In the genomic region with DNA sequence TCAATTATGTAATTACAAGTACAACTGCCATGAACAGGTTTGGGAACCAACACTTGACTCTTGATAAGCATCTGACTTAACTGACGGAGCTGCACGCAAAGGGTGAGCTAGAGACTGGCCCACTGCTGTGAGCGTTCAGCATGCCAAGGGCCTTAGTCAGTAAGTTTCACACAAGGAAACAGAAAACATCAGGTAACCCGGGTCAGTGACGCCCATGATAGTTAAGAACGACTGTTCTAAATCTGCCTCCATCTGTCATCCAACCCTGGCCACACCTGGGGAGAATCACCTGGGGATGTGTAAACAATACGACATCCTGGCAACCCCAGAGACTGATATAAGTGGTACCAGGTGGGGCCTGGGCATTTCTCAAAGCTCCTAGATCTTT, we compare ENCODE assay signal across 1 cellular context.
TF ChIP-seq lines count a peak whose summit lies in the region.

No MANE protein-coding gene starts in this region.

TF ChIP-seq in HepG2, 621 proteins besides CTCF, POLR2A, EP300 and RAD21 (continued from another document):
- TF ChIP-seq, protein P1, sequence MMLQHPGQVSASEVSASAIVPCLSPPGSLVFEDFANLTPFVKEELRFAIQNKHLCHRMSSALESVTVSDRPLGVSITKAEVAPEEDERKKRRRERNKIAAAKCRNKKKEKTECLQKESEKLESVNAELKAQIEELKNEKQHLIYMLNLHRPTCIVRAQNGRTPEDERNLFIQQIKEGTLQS (CRISPR knock-in tag; IDR thresholded peaks at IDR 0.05): no peak
- TF ChIP-seq ZNF274 (CRISPR knock-in tag; IDR thresholded peaks at IDR 0.05) (no peak), ZFP62 (CRISPR knock-in tag; IDR thresholded peaks at IDR 0.05) (no peak), ZNF451 (CRISPR knock-in tag; IDR thresholded peaks at IDR 0.05) (no peak), HDAC2 (CRISPR knock-in tag; IDR thresholded peaks at IDR 0.05) (no peak), ZNF883 (CRISPR knock-in tag; IDR thresholded peaks at IDR 0.05; ENCODE audit: not compliant biosample characterization) (peak; percentile 6), NCOA2 (CRISPR knock-in tag; IDR thresholded peaks at IDR 0.05) (no peak), MTA1 (CRISPR knock-in tag; IDR thresholded peaks at IDR 0.05; ENCODE audit: borderline replicate concordance) (no peak), ATF1 (CRISPR knock-in tag; IDR thresholded peaks at IDR 0.05) (no peak), ZNF30 (CRISPR knock-in tag; IDR thresholded peaks at IDR 0.05) (no peak), CBX2 (IDR thresholded peaks at IDR 0.05; ENCODE audit: low read depth, low read length) (no peak), CBX2 (CRISPR knock-in tag; IDR thresholded peaks at IDR 0.05; ENCODE audit: low read depth) (no peak), SATB2 (CRISPR knock-in tag; IDR thresholded peaks at IDR 0.05) (no peak), SKI (IDR thresholded peaks at IDR 0.05; ENCODE audit: partially characterized antibody) (no peak), HNRNPH1 (optimal IDR thresholded peaks at IDR 0.05; ENCODE audit: low read depth, low read length) (no peak), ZBTB8A (CRISPR knock-in tag; IDR thresholded peaks at IDR 0.05; ENCODE audit: borderline replicate concordance, low read depth) (no peak), ZBTB3 (CRISPR knock-in tag; IDR thresholded peaks at IDR 0.05; ENCODE audit: borderline replicate concordance, low read depth) (no peak), FOXM1 (CRISPR knock-in tag; IDR thresholded peaks at IDR 0.05) (no peak), ZFP1 (CRISPR knock-in tag; IDR thresholded peaks at IDR 0.05) (no peak)
- TF ChIP-seq, protein P2, sequence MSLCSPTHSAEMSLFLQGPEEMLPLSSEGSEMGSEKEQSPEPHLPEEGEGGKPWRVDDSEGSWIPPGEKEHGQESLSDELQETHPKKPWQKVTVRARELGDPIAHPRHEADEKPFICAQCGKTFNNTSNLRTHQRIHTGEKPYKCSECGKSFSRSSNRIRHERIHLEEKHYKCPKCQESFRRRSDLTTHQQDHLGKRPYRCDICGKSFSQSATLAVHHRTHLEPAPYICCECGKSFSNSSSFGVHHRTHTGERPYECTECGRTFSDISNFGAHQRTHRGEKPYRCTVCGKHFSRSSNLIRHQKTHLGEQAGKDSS (CRISPR knock-in tag; IDR thresholded peaks at IDR 0.05; ENCODE audit: borderline replicate concordance, low read depth): no peak
- TF ChIP-seq, protein P3, sequence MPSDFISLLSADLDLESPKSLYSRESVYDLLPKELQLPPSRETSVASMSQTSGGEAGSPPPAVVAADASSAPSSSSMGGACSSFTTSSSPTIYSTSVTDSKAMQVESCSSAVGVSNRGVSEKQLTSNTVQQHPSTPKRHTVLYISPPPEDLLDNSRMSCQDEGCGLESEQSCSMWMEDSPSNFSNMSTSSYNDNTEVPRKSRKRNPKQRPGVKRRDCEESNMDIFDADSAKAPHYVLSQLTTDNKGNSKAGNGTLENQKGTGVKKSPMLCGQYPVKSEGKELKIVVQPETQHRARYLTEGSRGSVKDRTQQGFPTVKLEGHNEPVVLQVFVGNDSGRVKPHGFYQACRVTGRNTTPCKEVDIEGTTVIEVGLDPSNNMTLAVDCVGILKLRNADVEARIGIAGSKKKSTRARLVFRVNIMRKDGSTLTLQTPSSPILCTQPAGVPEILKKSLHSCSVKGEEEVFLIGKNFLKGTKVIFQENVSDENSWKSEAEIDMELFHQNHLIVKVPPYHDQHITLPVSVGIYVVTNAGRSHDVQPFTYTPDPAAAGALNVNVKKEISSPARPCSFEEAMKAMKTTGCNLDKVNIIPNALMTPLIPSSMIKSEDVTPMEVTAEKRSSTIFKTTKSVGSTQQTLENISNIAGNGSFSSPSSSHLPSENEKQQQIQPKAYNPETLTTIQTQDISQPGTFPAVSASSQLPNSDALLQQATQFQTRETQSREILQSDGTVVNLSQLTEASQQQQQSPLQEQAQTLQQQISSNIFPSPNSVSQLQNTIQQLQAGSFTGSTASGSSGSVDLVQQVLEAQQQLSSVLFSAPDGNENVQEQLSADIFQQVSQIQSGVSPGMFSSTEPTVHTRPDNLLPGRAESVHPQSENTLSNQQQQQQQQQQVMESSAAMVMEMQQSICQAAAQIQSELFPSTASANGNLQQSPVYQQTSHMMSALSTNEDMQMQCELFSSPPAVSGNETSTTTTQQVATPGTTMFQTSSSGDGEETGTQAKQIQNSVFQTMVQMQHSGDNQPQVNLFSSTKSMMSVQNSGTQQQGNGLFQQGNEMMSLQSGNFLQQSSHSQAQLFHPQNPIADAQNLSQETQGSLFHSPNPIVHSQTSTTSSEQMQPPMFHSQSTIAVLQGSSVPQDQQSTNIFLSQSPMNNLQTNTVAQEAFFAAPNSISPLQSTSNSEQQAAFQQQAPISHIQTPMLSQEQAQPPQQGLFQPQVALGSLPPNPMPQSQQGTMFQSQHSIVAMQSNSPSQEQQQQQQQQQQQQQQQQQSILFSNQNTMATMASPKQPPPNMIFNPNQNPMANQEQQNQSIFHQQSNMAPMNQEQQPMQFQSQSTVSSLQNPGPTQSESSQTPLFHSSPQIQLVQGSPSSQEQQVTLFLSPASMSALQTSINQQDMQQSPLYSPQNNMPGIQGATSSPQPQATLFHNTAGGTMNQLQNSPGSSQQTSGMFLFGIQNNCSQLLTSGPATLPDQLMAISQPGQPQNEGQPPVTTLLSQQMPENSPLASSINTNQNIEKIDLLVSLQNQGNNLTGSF (CRISPR knock-in tag; IDR thresholded peaks at IDR 0.05): no peak
- TF ChIP-seq, protein P4, sequence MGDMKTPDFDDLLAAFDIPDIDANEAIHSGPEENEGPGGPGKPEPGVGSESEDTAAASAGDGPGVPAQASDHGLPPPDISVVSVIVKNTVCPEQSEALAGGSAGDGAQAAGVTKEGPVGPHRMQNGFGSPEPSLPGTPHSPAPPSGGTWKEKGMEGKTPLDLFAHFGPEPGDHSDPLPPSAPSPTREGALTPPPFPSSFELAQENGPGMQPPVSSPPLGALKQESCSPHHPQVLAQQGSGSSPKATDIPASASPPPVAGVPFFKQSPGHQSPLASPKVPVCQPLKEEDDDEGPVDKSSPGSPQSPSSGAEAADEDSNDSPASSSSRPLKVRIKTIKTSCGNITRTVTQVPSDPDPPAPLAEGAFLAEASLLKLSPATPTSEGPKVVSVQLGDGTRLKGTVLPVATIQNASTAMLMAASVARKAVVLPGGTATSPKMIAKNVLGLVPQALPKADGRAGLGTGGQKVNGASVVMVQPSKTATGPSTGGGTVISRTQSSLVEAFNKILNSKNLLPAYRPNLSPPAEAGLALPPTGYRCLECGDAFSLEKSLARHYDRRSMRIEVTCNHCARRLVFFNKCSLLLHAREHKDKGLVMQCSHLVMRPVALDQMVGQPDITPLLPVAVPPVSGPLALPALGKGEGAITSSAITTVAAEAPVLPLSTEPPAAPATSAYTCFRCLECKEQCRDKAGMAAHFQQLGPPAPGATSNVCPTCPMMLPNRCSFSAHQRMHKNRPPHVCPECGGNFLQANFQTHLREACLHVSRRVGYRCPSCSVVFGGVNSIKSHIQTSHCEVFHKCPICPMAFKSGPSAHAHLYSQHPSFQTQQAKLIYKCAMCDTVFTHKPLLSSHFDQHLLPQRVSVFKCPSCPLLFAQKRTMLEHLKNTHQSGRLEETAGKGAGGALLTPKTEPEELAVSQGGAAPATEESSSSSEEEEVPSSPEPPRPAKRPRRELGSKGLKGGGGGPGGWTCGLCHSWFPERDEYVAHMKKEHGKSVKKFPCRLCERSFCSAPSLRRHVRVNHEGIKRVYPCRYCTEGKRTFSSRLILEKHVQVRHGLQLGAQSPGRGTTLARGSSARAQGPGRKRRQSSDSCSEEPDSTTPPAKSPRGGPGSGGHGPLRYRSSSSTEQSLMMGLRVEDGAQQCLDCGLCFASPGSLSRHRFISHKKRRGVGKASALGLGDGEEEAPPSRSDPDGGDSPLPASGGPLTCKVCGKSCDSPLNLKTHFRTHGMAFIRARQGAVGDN (CRISPR knock-in tag; IDR thresholded peaks at IDR 0.05): no peak
- TF ChIP-seq, protein P5, sequence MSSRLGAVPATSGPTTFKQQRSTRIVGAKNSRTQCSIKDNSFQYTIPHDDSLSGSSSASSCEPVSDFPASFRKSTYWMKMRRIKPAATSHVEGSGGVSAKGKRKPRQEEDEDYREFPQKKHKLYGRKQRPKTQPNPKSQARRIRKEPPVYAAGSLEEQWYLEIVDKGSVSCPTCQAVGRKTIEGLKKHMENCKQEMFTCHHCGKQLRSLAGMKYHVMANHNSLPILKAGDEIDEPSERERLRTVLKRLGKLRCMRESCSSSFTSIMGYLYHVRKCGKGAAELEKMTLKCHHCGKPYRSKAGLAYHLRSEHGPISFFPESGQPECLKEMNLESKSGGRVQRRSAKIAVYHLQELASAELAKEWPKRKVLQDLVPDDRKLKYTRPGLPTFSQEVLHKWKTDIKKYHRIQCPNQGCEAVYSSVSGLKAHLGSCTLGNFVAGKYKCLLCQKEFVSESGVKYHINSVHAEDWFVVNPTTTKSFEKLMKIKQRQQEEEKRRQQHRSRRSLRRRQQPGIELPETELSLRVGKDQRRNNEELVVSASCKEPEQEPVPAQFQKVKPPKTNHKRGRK (CRISPR knock-in tag; IDR thresholded peaks at IDR 0.05): no peak
- TF ChIP-seq, protein P6, sequence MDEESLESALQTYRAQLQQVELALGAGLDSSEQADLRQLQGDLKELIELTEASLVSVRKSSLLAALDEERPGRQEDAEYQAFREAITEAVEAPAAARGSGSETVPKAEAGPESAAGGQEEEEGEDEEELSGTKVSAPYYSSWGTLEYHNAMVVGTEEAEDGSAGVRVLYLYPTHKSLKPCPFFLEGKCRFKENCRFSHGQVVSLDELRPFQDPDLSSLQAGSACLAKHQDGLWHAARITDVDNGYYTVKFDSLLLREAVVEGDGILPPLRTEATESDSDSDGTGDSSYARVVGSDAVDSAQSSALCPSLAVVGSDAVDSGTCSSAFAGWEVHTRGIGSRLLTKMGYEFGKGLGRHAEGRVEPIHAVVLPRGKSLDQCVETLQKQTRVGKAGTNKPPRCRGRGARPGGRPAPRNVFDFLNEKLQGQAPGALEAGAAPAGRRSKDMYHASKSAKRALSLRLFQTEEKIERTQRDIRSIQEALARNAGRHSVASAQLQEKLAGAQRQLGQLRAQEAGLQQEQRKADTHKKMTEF (CRISPR knock-in tag; IDR thresholded peaks at IDR 0.05): no peak
- TF ChIP-seq, protein P7, sequence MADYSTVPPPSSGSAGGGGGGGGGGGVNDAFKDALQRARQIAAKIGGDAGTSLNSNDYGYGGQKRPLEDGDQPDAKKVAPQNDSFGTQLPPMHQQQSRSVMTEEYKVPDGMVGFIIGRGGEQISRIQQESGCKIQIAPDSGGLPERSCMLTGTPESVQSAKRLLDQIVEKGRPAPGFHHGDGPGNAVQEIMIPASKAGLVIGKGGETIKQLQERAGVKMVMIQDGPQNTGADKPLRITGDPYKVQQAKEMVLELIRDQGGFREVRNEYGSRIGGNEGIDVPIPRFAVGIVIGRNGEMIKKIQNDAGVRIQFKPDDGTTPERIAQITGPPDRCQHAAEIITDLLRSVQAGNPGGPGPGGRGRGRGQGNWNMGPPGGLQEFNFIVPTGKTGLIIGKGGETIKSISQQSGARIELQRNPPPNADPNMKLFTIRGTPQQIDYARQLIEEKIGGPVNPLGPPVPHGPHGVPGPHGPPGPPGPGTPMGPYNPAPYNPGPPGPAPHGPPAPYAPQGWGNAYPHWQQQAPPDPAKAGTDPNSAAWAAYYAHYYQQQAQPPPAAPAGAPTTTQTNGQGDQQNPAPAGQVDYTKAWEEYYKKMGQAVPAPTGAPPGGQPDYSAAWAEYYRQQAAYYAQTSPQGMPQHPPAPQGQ (CRISPR knock-in tag; IDR thresholded peaks at IDR 0.05; ENCODE audit: borderline replicate concordance): no peak
- TF ChIP-seq, protein P8, sequence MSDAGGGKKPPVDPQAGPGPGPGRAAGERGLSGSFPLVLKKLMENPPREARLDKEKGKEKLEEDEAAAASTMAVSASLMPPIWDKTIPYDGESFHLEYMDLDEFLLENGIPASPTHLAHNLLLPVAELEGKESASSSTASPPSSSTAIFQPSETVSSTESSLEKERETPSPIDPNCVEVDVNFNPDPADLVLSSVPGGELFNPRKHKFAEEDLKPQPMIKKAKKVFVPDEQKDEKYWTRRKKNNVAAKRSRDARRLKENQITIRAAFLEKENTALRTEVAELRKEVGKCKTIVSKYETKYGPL (CRISPR knock-in tag; IDR thresholded peaks at IDR 0.05): no peak
- TF ChIP-seq, protein P9, sequence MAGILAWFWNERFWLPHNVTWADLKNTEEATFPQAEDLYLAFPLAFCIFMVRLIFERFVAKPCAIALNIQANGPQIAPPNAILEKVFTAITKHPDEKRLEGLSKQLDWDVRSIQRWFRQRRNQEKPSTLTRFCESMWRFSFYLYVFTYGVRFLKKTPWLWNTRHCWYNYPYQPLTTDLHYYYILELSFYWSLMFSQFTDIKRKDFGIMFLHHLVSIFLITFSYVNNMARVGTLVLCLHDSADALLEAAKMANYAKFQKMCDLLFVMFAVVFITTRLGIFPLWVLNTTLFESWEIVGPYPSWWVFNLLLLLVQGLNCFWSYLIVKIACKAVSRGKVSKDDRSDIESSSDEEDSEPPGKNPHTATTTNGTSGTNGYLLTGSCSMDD (CRISPR knock-in tag; IDR thresholded peaks at IDR 0.05): no peak
